In genomic region chr1:226209307-226210059, GRCh38 we compare ENCODE assay signal across 23 cellular contexts. TPM values are rescaled to one million over a fixed set of nuclear protein-coding genes. Genes with fewer than 3 reads are reported as not detected.
DNase-seq lines count a peak whose midpoint lies in the region; TF ChIP-seq lines count a peak whose summit lies in the region.
"Had no signal": no experiment of that assay in that cellular context is flagged by ENCODE, and none has a peak within 500 bp of the region (broad histone marks: within the 10 kb centered on the region; RNA-seq: fewer than 3 reads in every experiment).

No MANE protein-coding gene starts in this region.

- H3K4me3 Mint-ChIP-seq in mesothelial cell of epicardium: no peak overlapping the region
- no peak overlapping the region for H3K4me3 Mint-ChIP-seq in osteocyte (ENCODE audit: unreplicated experiment)
- H3K4me3 Mint-ChIP-seq: activated CD4-positive, alpha-beta T cell treated with anti-CD3 and anti-CD28 coated beads for 36 hours; activated naive CD4-positive, alpha-beta T cell treated with anti-CD3 and anti-CD28 coated beads, Interleukin-2, amount 10 ng/mL, durations not matched to agents 7 days and 5 days; stimulated activated naive B cell treated with anti-CD40 and anti-IgM and Interleukin-4, amounts not matched to agents 10 μg/mL and 1 μg/mL and 100 μg/mL, for 72 hours; T-cell had no signal

- H3K4me1 Mint-ChIP-seq in mesothelial cell of epicardium: peaks cover 10% of the 10 kb centered on the region
- no peaks in the 10 kb centered on the region for H3K4me1 Mint-ChIP-seq in osteocyte (ENCODE audit: unreplicated experiment)
- H3K4me1 Mint-ChIP-seq: activated CD4-positive, alpha-beta T cell treated with anti-CD3 and anti-CD28 coated beads for 36 hours; activated naive CD4-positive, alpha-beta T cell treated with anti-CD3 and anti-CD28 coated beads, Interleukin-2, amount 10 ng/mL, durations not matched to agents 7 days and 5 days; T-cell had no signal

- H3K36me3 Mint-ChIP-seq in mesothelial cell of epicardium (no peaks in the 10 kb centered on the region), osteocyte (ENCODE audit: unreplicated experiment) (no peaks in the 10 kb centered on the region)
- H3K36me3 Mint-ChIP-seq: activated naive CD4-positive, alpha-beta T cell treated with anti-CD3 and anti-CD28 coated beads, Interleukin-2, amount 10 ng/mL, durations not matched to agents 7 days and 5 days; stimulated activated naive B cell treated with anti-CD40 and anti-IgM and Interleukin-4, amounts not matched to agents 10 μg/mL and 1 μg/mL and 100 μg/mL, for 72 hours; T-cell had no signal

- no peaks in the 10 kb centered on the region for H3K27me3 Mint-ChIP-seq in mesothelial cell of epicardium (ENCODE audit: low read depth)
- peaks cover 11% of the 10 kb centered on the region for H3K27me3 Mint-ChIP-seq in osteocyte (ENCODE audit: unreplicated experiment)
- H3K27me3 Mint-ChIP-seq: activated CD4-positive, alpha-beta T cell treated with anti-CD3 and anti-CD28 coated beads for 36 hours; stimulated activated naive B cell treated with anti-CD40 and anti-IgM and Interleukin-4, amounts not matched to agents 10 μg/mL and 1 μg/mL and 100 μg/mL, for 72 hours; T-cell had no signal

- H3K27ac Mint-ChIP-seq in mesothelial cell of epicardium (peak overlapping the region; percentile 11), osteocyte (ENCODE audit: unreplicated experiment) (no peak overlapping the region)
- H3K27ac Mint-ChIP-seq: activated CD4-positive, alpha-beta T cell treated with anti-CD3 and anti-CD28 coated beads for 36 hours; activated naive CD4-positive, alpha-beta T cell treated with anti-CD3 and anti-CD28 coated beads, Interleukin-2, amount 10 ng/mL, durations not matched to agents 7 days and 5 days; stimulated activated naive B cell treated with anti-CD40 and anti-IgM and Interleukin-4, amounts not matched to agents 10 μg/mL and 1 μg/mL and 100 μg/mL, for 72 hours; T-cell had no signal

- no peak for TF ChIP-seq CTCF in mesothelial cell of epicardium (IDR thresholded peaks at IDR 0.05; ENCODE audit: unreplicated experiment)
- TF ChIP-seq CTCF in osteocyte (IDR thresholded peaks at IDR 0.05): no peak

- peak; percentile 63 for DNase-seq in DMS 273 (lab: John Stamatoyannopoulos, UW; ENCODE audit: unreplicated experiment)
- peak; percentile 14 for DNase-seq in NCI-H2171 (lab: John Stamatoyannopoulos, UW)
- peak; percentile 76 for DNase-seq in cerebellar cortex (ENCODE audit: low spot score)
- DNase-seq in mesothelial cell of epicardium (ENCODE audit: low spot score in 2 of 2, unreplicated experiment in 2 of 2): no peak
- DNase-seq in MV-4-11 (lab: John Stamatoyannopoulos, UW): no peak
- DNase-seq in CD1c-positive myeloid dendritic cell (ENCODE audit: extremely low spot score): no peak
- no peak for DNase-seq in osteocyte (ENCODE audit: extremely low spot score, unreplicated experiment)
- DNase-seq in NCI-H187 (lab: John Stamatoyannopoulos, UW): no peak
- DNase-seq: activated CD4-positive, alpha-beta T cell treated with anti-CD3 and anti-CD28 coated beads for 36 hours; activated naive CD4-positive, alpha-beta T cell treated with anti-CD3 and anti-CD28 coated beads, Interleukin-2, amount 10 ng/mL, durations not matched to agents 7 days and 5 days; activated T-cell treated with anti-CD3 and anti-CD28 coated beads, Interleukin-2, amount 50 U/mL, for 48 hours; heart left ventricle; KG1; NCI-H2029; NCI-H526; OCI-M1; SHP77 treated with DMSO at 0.1 percent for 48 hours; stimulated activated CD4-positive, alpha-beta T cell treated with anti-CD3 and anti-CD28 coated beads, Interleukin-1b, Interleukin-23, amount 100 ng/mL, for 48 hours; stimulated activated naive B cell treated with anti-CD40 and anti-IgM and Interleukin-4, amounts not matched to agents 10 μg/mL and 1 μg/mL and 100 μg/mL, for 72 hours; T-cell; testis had no signal

- H3K9me3 Mint-ChIP-seq in mesothelial cell of epicardium (no peaks in the 10 kb centered on the region), osteocyte (ENCODE audit: unreplicated experiment) (no peaks in the 10 kb centered on the region)
- H3K9me3 Mint-ChIP-seq: activated naive CD4-positive, alpha-beta T cell treated with anti-CD3 and anti-CD28 coated beads, Interleukin-2, amount 10 ng/mL, durations not matched to agents 7 days and 5 days; stimulated activated naive B cell treated with anti-CD40 and anti-IgM and Interleukin-4, amounts not matched to agents 10 μg/mL and 1 μg/mL and 100 μg/mL, for 72 hours; T-cell had no signal

RNA-seq across cellular contexts. Expression of gene MIXL1, which starts 14.0 kb away (rescaled TPM):
- total RNA-seq in mesothelial cell of epicardium (3.2 to 4.3 TPM (median 3.4 TPM) in 3 replicates), osteocyte (0.18 TPM in 1 of 2 replicates, not detected in the other)
- total RNA-seq: activated CD4-positive, alpha-beta T cell treated with anti-CD3 and anti-CD28 coated beads for 36 hours; lower leg skin; vagina had no signal

RNA-seq across cellular contexts. Expression of gene ACBD3, which starts 22.9 kb away (rescaled TPM):
- total RNA-seq in mesothelial cell of epicardium (44.7 to 45.8 TPM (median 45.7 TPM) in 3 replicates), osteocyte (48.0 and 48.5 TPM in 2 replicates)

Comparison
In these comparisons a context has a peak if more than half of its experiments do, and no peak if none do; other contexts are left out.
1. DNase-seq: peak in DMS 273 (single experiment), NCI-H2171 (single experiment) and cerebellar cortex (single experiment); none in mesothelial cell of epicardium (0 of 2), MV-4-11 (single experiment), CD1c-positive myeloid dendritic cell (single experiment), osteocyte (single experiment) and NCI-H187 (0 of 2).